ENCODE assay signal across 8 cellular contexts in the genomic region with DNA sequence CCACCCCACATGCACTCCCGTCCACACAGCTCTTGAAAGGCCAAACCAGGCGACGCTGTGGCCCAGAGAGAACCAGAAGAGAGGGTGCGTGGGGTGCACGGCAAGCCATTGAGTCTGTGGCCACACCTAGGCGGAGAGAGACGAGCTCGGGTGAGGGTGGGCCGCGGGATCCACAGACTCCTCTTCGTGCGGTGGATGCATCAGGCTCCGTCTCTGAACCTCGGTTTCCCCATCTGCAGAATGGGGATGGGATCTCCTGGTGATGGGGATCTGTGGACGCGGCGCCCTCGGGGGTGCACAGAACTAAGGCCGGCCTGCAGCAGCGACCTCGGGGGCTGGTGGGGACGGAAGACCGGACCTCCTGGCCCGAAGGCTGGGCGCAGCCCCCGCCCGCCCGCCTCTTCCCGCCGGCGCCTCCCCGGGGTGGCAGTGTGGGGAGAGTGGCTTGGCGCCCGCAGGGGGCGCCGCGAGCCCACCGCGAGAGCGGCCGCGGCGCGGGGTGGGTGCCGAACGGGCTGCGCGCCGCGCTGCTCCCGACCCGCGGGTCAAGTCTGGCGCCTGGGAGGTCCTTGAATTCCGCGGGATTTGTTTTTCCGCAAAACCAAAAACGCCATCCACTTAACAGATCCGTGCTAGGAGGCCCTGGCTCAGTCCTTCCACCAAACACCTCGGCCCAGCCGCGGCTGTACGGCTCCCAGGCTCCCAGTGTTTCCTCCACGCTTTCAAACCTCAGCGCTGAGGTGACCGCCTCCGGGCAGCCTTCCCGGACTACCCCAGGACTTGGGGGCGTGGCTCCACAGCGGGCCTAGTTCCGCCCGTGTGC. TPM values are rescaled to one million over a fixed set of nuclear protein-coding genes. Genes with fewer than 3 reads are reported as not detected.
DNase-seq lines count a peak whose midpoint lies in the region; ATAC-seq and TF ChIP-seq lines count a peak whose summit lies in the region.

No MANE protein-coding gene starts in this region.

- H3K4me3 Mint-ChIP-seq in Calu3 (ENCODE audit: low read depth, unreplicated experiment) (peak overlapping the region; percentile 70), glutamatergic neuron (ENCODE audit: unreplicated experiment) (peak overlapping the region; percentile 85)
- H3K4me3 Mint-ChIP-seq in activated naive CD4-positive, alpha-beta T cell treated with anti-CD3 and anti-CD28 coated beads, Interleukin-2, amount 10 ng/mL, durations not matched to agents 7 days and 5 days, result peak overlapping the region; percentile 66

- intact Hi-C loops in Calu3 (cut with micrococcal nuclease; ENCODE audit: unreplicated experiment), result loop anchor here (1.0 to 2.0 kb wide), 2 partner anchors 285 to 448 kb away; no protein-coding TSS in a partner anchor

- H3K79me2 ChIP-seq in osteoblast (ENCODE audit: insufficient read depth, low read length), result no peaks in the 10 kb centered on the region

- H3K36me3 ChIP-seq in H7 (replicated peaks; ENCODE audit: control insufficient read depth, insufficient read depth, low read length), result no peaks in the 10 kb centered on the region
- H3K36me3 ChIP-seq in osteoblast (ENCODE audit: insufficient read depth, low read length), result no peaks in the 10 kb centered on the region

- H3K4me1 ChIP-seq in osteoblast (ENCODE audit: insufficient read depth, low read length), result peaks cover 9% of the 10 kb centered on the region

- peak; percentile 72 for TF ChIP-seq CTCF in Calu3 (IDR thresholded peaks at IDR 0.05; ENCODE audit: unreplicated experiment)
- TF ChIP-seq CTCF in glutamatergic neuron (IDR thresholded peaks at IDR 0.05; ENCODE audit: partially characterized antibody, unreplicated experiment), result peak; percentile 69
- peak; percentile 33 for TF ChIP-seq CTCF in osteoblast (IDR thresholded peaks at IDR 0.05; ENCODE audit: extremely low read depth, low read depth, low read length)

- H3K9me3 ChIP-seq in osteoblast (ENCODE audit: low read depth, low read length), result no peaks in the 10 kb centered on the region

- H2AFZ ChIP-seq in osteoblast (ENCODE audit: low read length), result peak overlapping the region; percentile 97

- DNase-seq in Calu3, result peak; percentile 55
- DNase-seq in H7, result peak; percentile 89
- peak; percentile 76 for DNase-seq in OCI-M1 (lab: John Stamatoyannopoulos, UW)
- DNase-seq in activated naive CD4-positive, alpha-beta T cell treated with anti-CD3 and anti-CD28 coated beads, Interleukin-2, amount 10 ng/mL, durations not matched to agents 7 days and 5 days, result peak; percentile 42
- DNase-seq in glutamatergic neuron, result peak; percentile 69
- peak; percentile 94 for DNase-seq in osteoblast (ENCODE audit: insufficient read length, low spot score, missing footprints)
- DNase-seq in superior temporal gyrus (ENCODE audit: extremely low spot score), result no peak

- H3K36me3 Mint-ChIP-seq in Calu3 (ENCODE audit: insufficient read depth, unreplicated experiment) (peaks cover 11% of the 10 kb centered on the region), glutamatergic neuron (ENCODE audit: unreplicated experiment) (no peaks in the 10 kb centered on the region)
- no peaks in the 10 kb centered on the region for H3K36me3 Mint-ChIP-seq in activated naive CD4-positive, alpha-beta T cell treated with anti-CD3 and anti-CD28 coated beads, Interleukin-2, amount 10 ng/mL, durations not matched to agents 7 days and 5 days

- H3K27ac ChIP-seq in osteoblast (ENCODE audit: low read depth, low read length), result no peak overlapping the region

- peak overlapping the region; percentile 10 for H3K27ac Mint-ChIP-seq in Calu3 (ENCODE audit: unreplicated experiment)
- no peak overlapping the region for H3K27ac Mint-ChIP-seq in activated naive CD4-positive, alpha-beta T cell treated with anti-CD3 and anti-CD28 coated beads, Interleukin-2, amount 10 ng/mL, durations not matched to agents 7 days and 5 days
- no peak overlapping the region for H3K27ac Mint-ChIP-seq in glutamatergic neuron (ENCODE audit: unreplicated experiment)

- CTCF ChIA-PET in Calu3 (lab: Charles Lee), result interaction anchor here (1.1 to 1.5 kb wide), 3 partner anchors 282 to 448 kb away, joined by 3 to 7 read pairs (median 6); no protein-coding TSS in a partner anchor
- CTCF ChIA-PET in activated naive CD4-positive, alpha-beta T cell treated with anti-CD3 and anti-CD28 coated beads, Interleukin-2, amount 10 ng/mL, durations not matched to agents 7 days and 5 days (lab: Charles Lee), result interaction anchor here (1.3 to 3.4 kb wide), 3 partner anchors 11 to 285 kb away, joined by 4 to 17 read pairs (median 6); no protein-coding TSS in a partner anchor

- peak overlapping the region; percentile 88 for H3K4me2 ChIP-seq in osteoblast (ENCODE audit: insufficient read depth, low read length)

- peaks cover 50% of the 10 kb centered on the region for H3K27me3 Mint-ChIP-seq in Calu3 (ENCODE audit: unreplicated experiment)
- peaks cover 59% of the 10 kb centered on the region for H3K27me3 Mint-ChIP-seq in activated naive CD4-positive, alpha-beta T cell treated with anti-CD3 and anti-CD28 coated beads, Interleukin-2, amount 10 ng/mL, durations not matched to agents 7 days and 5 days
- H3K27me3 Mint-ChIP-seq in glutamatergic neuron (ENCODE audit: unreplicated experiment), result no peaks in the 10 kb centered on the region

- ATAC-seq in GM18870 (IDR thresholded peaks at IDR 0.05; ENCODE audit: unreplicated experiment), result no peak

- no TSS peak for BruUV-seq in Calu3 (replicated peaks; lab: Mats Ljungman, UMichigan)

- H3K4me1 Mint-ChIP-seq in Calu3 (ENCODE audit: low read depth, unreplicated experiment) (peaks cover 12% of the 10 kb centered on the region), glutamatergic neuron (ENCODE audit: low read depth, unreplicated experiment) (peaks cover 14% of the 10 kb centered on the region)
- peaks cover 13% of the 10 kb centered on the region for H3K4me1 Mint-ChIP-seq in activated naive CD4-positive, alpha-beta T cell treated with anti-CD3 and anti-CD28 coated beads, Interleukin-2, amount 10 ng/mL, durations not matched to agents 7 days and 5 days

- peak overlapping the region; percentile 66 for H3K4me3 ChIP-seq in H7 (ENCODE audit: insufficient read depth, low read depth, low read length)
- peak overlapping the region; percentile 77 for H3K4me3 ChIP-seq in osteoblast (ENCODE audit: insufficient read depth, low read length)

- H3K9me3 Mint-ChIP-seq in Calu3 (ENCODE audit: low read depth, unreplicated experiment) (no peaks in the 10 kb centered on the region), glutamatergic neuron (ENCODE audit: unreplicated experiment) (peaks cover 3% of the 10 kb centered on the region)
- H3K9me3 Mint-ChIP-seq in activated naive CD4-positive, alpha-beta T cell treated with anti-CD3 and anti-CD28 coated beads, Interleukin-2, amount 10 ng/mL, durations not matched to agents 7 days and 5 days, result no peaks in the 10 kb centered on the region

- no peaks in the 10 kb centered on the region for H4K20me1 ChIP-seq in osteoblast (ENCODE audit: insufficient read depth, low read length)

- H3K27me3 ChIP-seq in H7 (ENCODE audit: control insufficient read depth, insufficient read depth, low read length) (peaks cover 11% of the 10 kb centered on the region), osteoblast (ENCODE audit: insufficient read depth, low read length) (no peaks in the 10 kb centered on the region)

RNA-seq across cellular contexts. Expression of a gene that starts 13.2 kb away (rescaled TPM):
- total RNA-seq in Calu3 (2022), result 82.7 and 84.4 TPM in 2 replicates
- total RNA-seq in H7 (2014; rRNA removed; shearing (Covaris generic)), result 45.5 and 45.7 TPM in 2 replicates
- 33.5 TPM for total RNA-seq in glutamatergic neuron (ENCODE audit: unreplicated experiment)
- 57.9 and 58.3 TPM in 2 replicates for total RNA-seq in osteoblast
